Comparison of ENCODE assay signal across 8 cellular contexts in genomic region chr4:154506253-154506652, GRCh38. TPM values are rescaled to one million over a fixed set of nuclear protein-coding genes. Genes with fewer than 3 reads are reported as not detected.
A peak's percentile ranks its signal among the peaks of the same experiment; 100 is the strongest.
DNase-seq lines count a peak whose midpoint lies in the region; ATAC-seq, FAIRE-seq and TF ChIP-seq lines count a peak whose summit lies in the region.

No MANE protein-coding gene starts in this region.

- intact Hi-C loops in prostate gland (cut with DNase I), result loop anchor here (2.0 to 5.0 kb wide), 3 partner anchors 89 to 174 kb away; no protein-coding TSS in a partner anchor

- TF ChIP-seq EP300 in A549 (IDR thresholded peaks at IDR 0.05), result no peak

- TF ChIP-seq RAD21 in A549 (conservative IDR thresholded peaks at IDR 0.05 in 1 of 2, IDR thresholded peaks at IDR 0.05 in 1 of 2), result peak; percentile 37 to 49; a peak in 4 of 5 replicates

- DNase-seq in A549 (ENCODE audit: low read depth in 1 of 2, low spot score in 1 of 2) (peak in 1 of 2 experiments; percentile 21), NCI-H2227 (lab: John Stamatoyannopoulos, UW; ENCODE audit: unreplicated experiment) (peak; percentile 54), endothelial cell (ENCODE audit: low spot score) (no peak), prostate gland (ENCODE audit: low spot score) (peak; percentile 13), NCI-H774 (lab: John Stamatoyannopoulos, UW) (no peak)
- DNase-seq in activated T-cell treated with anti-CD3 and anti-CD28 coated beads, Interleukin-2, amount 50 U/mL, for 1 hour, result no peak

- no peaks in the 10 kb centered on the region for H3K27me3 Mint-ChIP-seq in endothelial cell (ENCODE audit: unreplicated experiment)

- H3K4me2 ChIP-seq in A549, result no peak overlapping the region

- H3K9me3 Mint-ChIP-seq in endothelial cell (ENCODE audit: unreplicated experiment), result no peaks in the 10 kb centered on the region

- no peaks in the 10 kb centered on the region for H3K36me3 ChIP-seq in prostate gland

- no peak for TF ChIP-seq POLR2A in A549 (IDR thresholded peaks at IDR 0.05; ENCODE audit: low read length)
- TF ChIP-seq POLR2A in prostate gland (IDR thresholded peaks at IDR 0.05), result no peak

- H3K27ac ChIP-seq in A549 (no peak overlapping the region), prostate gland (no peak overlapping the region)

- POLR2A ChIA-PET in A549 (lab: Yijun Ruan, JAX), result no interaction called here

- no peak overlapping the region for H3K4me3 Mint-ChIP-seq in endothelial cell (ENCODE audit: unreplicated experiment)

- CTCF ChIA-PET in A549 (lab: Yijun Ruan, JAX), result interaction anchor here (0.5 to 2.3 kb wide), 6 partner anchors 9 to 182 kb away, joined by 3 to 13 read pairs (median 3); no protein-coding TSS in a partner anchor

- H3K4me1 ChIP-seq in A549 (no peaks in the 10 kb centered on the region), prostate gland (replicated peaks) (no peaks in the 10 kb centered on the region)

- WGBS in A549 (ENCODE audit: missing lambda C conversion rate), result 0% methylated on average over 2 of the region's 2 CpGs
- 17% methylated on average over 2 of the region's 2 CpGs for WGBS in prostate gland

- TF ChIP-seq CTCF in A549 (IDR thresholded peaks at IDR 0.05) (peak; percentile 44; the same call in 2 of the 3 replicates), endothelial cell (IDR thresholded peaks at IDR 0.05; ENCODE audit: unreplicated experiment) (peak; percentile 47), prostate gland (IDR thresholded peaks at IDR 0.05) (peak in 3 of 4 experiments; percentile 34 to 57 (median 35))

- H3K27me3 ChIP-seq in prostate gland (replicated peaks; ENCODE audit: insufficient read depth), result no peaks in the 10 kb centered on the region

- H3K27ac Mint-ChIP-seq in endothelial cell (ENCODE audit: unreplicated experiment), result no peak overlapping the region

- FAIRE-seq in A549 (lab: Jason Lieb, UNC), result no peak

- H3K9me3 ChIP-seq in A549 (no peaks in the 10 kb centered on the region), prostate gland (no peaks in the 10 kb centered on the region)

- H3K4me3 ChIP-seq in A549 (no peak overlapping the region), prostate gland (no peak overlapping the region)

- no peaks in the 10 kb centered on the region for H3K36me3 Mint-ChIP-seq in endothelial cell (ENCODE audit: low read depth, unreplicated experiment)

- peaks cover 5% of the 10 kb centered on the region for H3K4me1 Mint-ChIP-seq in endothelial cell (ENCODE audit: unreplicated experiment)

- peak in 1 of 2 experiments; percentile 68; a peak in 2 of 6 replicates for ATAC-seq in A549
- ATAC-seq in GM18867 (IDR thresholded peaks at IDR 0.05; ENCODE audit: unreplicated experiment), result peak; percentile 73
- ATAC-seq in HG03159 (IDR thresholded peaks at IDR 0.05; ENCODE audit: unreplicated experiment), result no peak

TF ChIP-seq in A549, 52 proteins besides CTCF, POLR2A, EP300 and RAD21:
- TF ChIP-seq SMC3 (IDR thresholded peaks at IDR 0.05) (peak; percentile 45; the same call in 1 of the 3 replicates), EHF (CRISPR knock-in tag; IDR thresholded peaks at IDR 0.05) (no peak)

RNA-seq across cellular contexts. Expression of gene DCHS2, which starts 14.7 kb away (rescaled TPM):
- polyA plus RNA-seq in A549 (2011; rRNA removed) (0.01 and 0.06 TPM in 2 replicates), A549 (2017; fragmentation: RNase III; extraction: RNeasy Plus Mini Kit Qiagen cat#74134 plus additional on column Dnase treatment) (not detected in 3 replicates)
- 0.06 TPM in 1 of 2 replicates, not detected in the other for polyA plus RNA-seq in A549 (2012; cell fraction: cytosol; rRNA removed)
- polyA plus RNA-seq in A549 (2012; cell fraction: nucleus; rRNA removed), result 0.01 TPM in 1 of 2 replicates, not detected in the other
- polyA minus RNA-seq in A549 (2011; rRNA and poly(A)+ RNA removed), result not detected in 2 replicates
- total RNA-seq in endothelial cell (ENCODE audit: unreplicated experiment) (not detected), prostate gland (1 to 10 TPM; 1.8 to 2.2 TPM)

RNA-seq across cellular contexts. Expression of gene PLRG1, which starts 43.9 kb away (rescaled TPM):
- polyA plus RNA-seq in A549 (2011; rRNA removed) (120 and 123 TPM in 2 replicates), A549 (2017; fragmentation: RNase III; extraction: RNeasy Plus Mini Kit Qiagen cat#74134 plus additional on column Dnase treatment) (50.4 to 52.0 TPM (median 50.4 TPM) in 3 replicates)
- polyA plus RNA-seq in A549 (2012; cell fraction: cytosol; rRNA removed), result 44.9 and 55.6 TPM in 2 replicates
- 33.0 and 41.6 TPM in 2 replicates for polyA plus RNA-seq in A549 (2012; cell fraction: nucleus; rRNA removed)
- 78.3 and 96.3 TPM in 2 replicates for polyA minus RNA-seq in A549 (2011; rRNA and poly(A)+ RNA removed)
- total RNA-seq in endothelial cell (ENCODE audit: unreplicated experiment) (70.6 TPM), prostate gland (10 to 100 TPM; 28.2 to 48.3 TPM)

RNA-seq across cellular contexts. Expression of gene FGB, which starts 56.6 kb away (rescaled TPM):
- polyA plus RNA-seq in A549 (2011; rRNA removed) (169 and 198 TPM in 2 replicates), A549 (2017; fragmentation: RNase III; extraction: RNeasy Plus Mini Kit Qiagen cat#74134 plus additional on column Dnase treatment) (7.6 to 13.8 TPM (median 7.8 TPM) in 3 replicates)
- 16.9 and 23.8 TPM in 2 replicates for polyA plus RNA-seq in A549 (2012; cell fraction: cytosol; rRNA removed)
- polyA plus RNA-seq in A549 (2012; cell fraction: nucleus; rRNA removed), result 16.8 and 20.0 TPM in 2 replicates
- 60.1 and 77.9 TPM in 2 replicates for polyA minus RNA-seq in A549 (2011; rRNA and poly(A)+ RNA removed)
- total RNA-seq in endothelial cell (ENCODE audit: unreplicated experiment) (not detected), prostate gland (not detected)

Comparison
In these comparisons a context has a peak if more than half of its experiments do, and no peak if none do; other contexts are left out.
1. DNase-seq: peak in NCI-H2227 (single experiment) and prostate gland (single experiment); none in endothelial cell (single experiment), activated T-cell treated with anti-CD3 and anti-CD28 coated beads, Interleukin-2, amount 50 U/mL, for 1 hour (single experiment) and NCI-H774 (single experiment).
2. Peak in every context shown above with its lines, with median percentiles within 50 percentile points of each other: CTCF ChIP-seq.